In the genomic region with DNA sequence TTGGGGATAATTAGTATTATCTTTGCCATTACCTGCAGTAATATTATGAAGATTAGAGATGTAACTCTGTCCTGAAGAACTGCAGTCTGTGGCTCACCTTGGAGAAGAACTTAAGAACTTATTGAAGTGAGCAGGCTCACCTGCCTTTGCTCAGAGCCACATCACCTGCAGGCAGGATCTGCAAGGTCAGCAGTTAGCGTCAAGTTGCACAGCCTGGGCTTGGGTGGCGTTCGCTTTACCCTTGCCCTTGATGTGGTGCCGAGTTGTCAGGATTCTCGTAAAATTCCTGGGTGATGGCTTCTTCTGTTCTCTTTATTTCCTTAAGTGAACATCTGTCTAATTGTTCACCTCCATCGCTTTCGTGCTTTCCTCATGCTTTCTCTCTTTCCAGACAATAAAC, we compare ENCODE assay signal across 12 cellular contexts.
"Had no signal": no experiment of that assay in that cellular context is flagged by ENCODE, and none has a peak within 500 bp of the region (broad histone marks: within the 10 kb centered on the region; RNA-seq: fewer than 3 reads in every experiment).

No MANE protein-coding gene starts in this region.

- H3K27ac ChIP-seq: ascending aorta, foreskin keratinocyte, heart left ventricle, upper lobe of left lung, VCaP had no signal

- H3K4me1 ChIP-seq: ascending aorta, foreskin keratinocyte, heart left ventricle, upper lobe of left lung had no signal

- FAIRE-seq: bronchial epithelial cell had no signal

- H3K36me3 ChIP-seq: ascending aorta, heart left ventricle, upper lobe of left lung had no signal

- H3K27me3 ChIP-seq: ascending aorta, foreskin keratinocyte, heart left ventricle, upper lobe of left lung had no signal

- ATAC-seq: foreskin keratinocyte; heart left ventricle; stimulated activated naive CD8-positive, alpha-beta T cell treated with anti-CD3 and anti-CD28 coated beads, Interleukin-15, Interleukin-2, amounts not matched to agents 100 U/mL and 50 U/mL, for 24 hours had no signal

- H3K9me3 ChIP-seq: ascending aorta, upper lobe of left lung had no signal

- H3K4me3 ChIP-seq: ascending aorta, heart left ventricle, upper lobe of left lung had no signal

- DNase-seq: activated CD4-positive, alpha-beta memory T cell treated with anti-CD3 and anti-CD28 coated beads, Interleukin-2, amount 10 ng/mL, durations not matched to agents 7 days and 5 days; activated T-cell treated with anti-CD3 and anti-CD28 coated beads, Interleukin-2, amount 50 U/mL, for 48 hours; foreskin keratinocyte; heart left ventricle; islet precursor cell; stimulated activated CD4-positive, alpha-beta T cell treated with anti-CD3 and anti-CD28 coated beads, Interleukin-4, amount 100 ng/mL, for 1 hour; stimulated activated CD8-positive, alpha-beta memory T cell treated with anti-CD3 and anti-CD28 coated beads, Interleukin-4, amount 100 ng/mL, for 48 hours; stimulated activated naive CD8-positive, alpha-beta T cell treated with anti-CD3 and anti-CD28 coated beads, Interleukin-15, Interleukin-2, amounts not matched to agents 100 U/mL and 50 U/mL, for 24 hours; upper lobe of left lung had no signal
